ENCODE assay signal across 8 cellular contexts in genomic region chr13:24746618-24747247, GRCh38. TPM values are rescaled to one million over a fixed set of nuclear protein-coding genes. Genes with fewer than 3 reads are reported as not detected.
A peak's percentile ranks its signal among the peaks of the same experiment; 100 is the strongest.
DNase-seq lines count a peak whose midpoint lies in the region; ATAC-seq lines count a peak whose summit lies in the region.

No MANE protein-coding gene starts in this region.

- intact Hi-C loops in activated CD4-positive, alpha-beta T cell treated with anti-CD3 and anti-CD28 coated beads for 36 hours (cut with DNase I, micrococcal nuclease), result loop anchor here in 1 of 2 experiments (10.0 kb wide), 1 partner anchor 248 kb away; no protein-coding TSS in a partner anchor
- intact Hi-C loops in activated CD4-positive, alpha-beta memory T cell treated with anti-CD3 and anti-CD28 coated beads for 36 hours (cut with micrococcal nuclease), result loop anchor here (10.0 kb wide), 2 partner anchors 218 to 248 kb away; no protein-coding TSS in a partner anchor

- peaks cover 46% of the 10 kb centered on the region for H3K27me3 Mint-ChIP-seq in activated CD4-positive, alpha-beta T cell treated with anti-CD3 and anti-CD28 coated beads for 36 hours
- H3K27me3 Mint-ChIP-seq in activated CD4-positive, alpha-beta memory T cell treated with anti-CD3 and anti-CD28 coated beads for 36 hours, result peaks cover 46% of the 10 kb centered on the region
- H3K27me3 Mint-ChIP-seq in stimulated activated naive B cell treated with anti-CD40 and anti-IgM and Interleukin-4, amounts not matched to agents 10 μg/mL and 1 μg/mL and 100 μg/mL, for 72 hours, result peaks cover 50 to 82% of the 10 kb centered on the region in 2 donors

- H3K4me3 Mint-ChIP-seq in activated CD4-positive, alpha-beta T cell treated with anti-CD3 and anti-CD28 coated beads for 36 hours, result peak overlapping the region; percentile 57
- H3K4me3 Mint-ChIP-seq in activated CD4-positive, alpha-beta memory T cell treated with anti-CD3 and anti-CD28 coated beads for 36 hours, result peak overlapping the region; percentile 45
- peak overlapping the region; percentile 72 to 76 for H3K4me3 Mint-ChIP-seq in stimulated activated naive B cell treated with anti-CD40 and anti-IgM and Interleukin-4, amounts not matched to agents 10 μg/mL and 1 μg/mL and 100 μg/mL, for 72 hours

- H3K4me3 ChIP-seq in iPS-18a (ENCODE audit: low read length), result peak overlapping the region; percentile 61

- no peak overlapping the region for H3K9ac ChIP-seq in iPS-18a (ENCODE audit: low read length)

- no peaks in the 10 kb centered on the region for H3K36me3 Mint-ChIP-seq in activated CD4-positive, alpha-beta T cell treated with anti-CD3 and anti-CD28 coated beads for 36 hours (ENCODE audit: low read depth)
- H3K36me3 Mint-ChIP-seq in activated CD4-positive, alpha-beta memory T cell treated with anti-CD3 and anti-CD28 coated beads for 36 hours, result no peaks in the 10 kb centered on the region
- no peaks in the 10 kb centered on the region for H3K36me3 Mint-ChIP-seq in stimulated activated naive B cell treated with anti-CD40 and anti-IgM and Interleukin-4, amounts not matched to agents 10 μg/mL and 1 μg/mL and 100 μg/mL, for 72 hours

- H3K27ac ChIP-seq in iPS-18a (ENCODE audit: low read length), result no peak overlapping the region

- no peak overlapping the region for H3K27ac Mint-ChIP-seq in activated CD4-positive, alpha-beta T cell treated with anti-CD3 and anti-CD28 coated beads for 36 hours
- H3K27ac Mint-ChIP-seq in activated CD4-positive, alpha-beta memory T cell treated with anti-CD3 and anti-CD28 coated beads for 36 hours, result no peak overlapping the region
- peak overlapping the region; percentile 44 for H3K27ac Mint-ChIP-seq in stimulated activated naive B cell treated with anti-CD40 and anti-IgM and Interleukin-4, amounts not matched to agents 10 μg/mL and 1 μg/mL and 100 μg/mL, for 72 hours

- peaks cover 62% of the 10 kb centered on the region for H3K27me3 ChIP-seq in iPS-18a (ENCODE audit: control insufficient read depth, insufficient read depth, low read length)

- no peaks in the 10 kb centered on the region for H3K9me3 Mint-ChIP-seq in activated CD4-positive, alpha-beta T cell treated with anti-CD3 and anti-CD28 coated beads for 36 hours (ENCODE audit: low read depth)
- H3K9me3 Mint-ChIP-seq in activated CD4-positive, alpha-beta memory T cell treated with anti-CD3 and anti-CD28 coated beads for 36 hours, result no peaks in the 10 kb centered on the region
- no peaks in the 10 kb centered on the region for H3K9me3 Mint-ChIP-seq in stimulated activated naive B cell treated with anti-CD40 and anti-IgM and Interleukin-4, amounts not matched to agents 10 μg/mL and 1 μg/mL and 100 μg/mL, for 72 hours

- ATAC-seq in activated CD4-positive, alpha-beta T cell treated with anti-CD3 and anti-CD28 coated beads for 36 hours, result no peak
- ATAC-seq in stimulated activated naive B cell treated with anti-CD40 and anti-IgM and Interleukin-4, amounts not matched to agents 10 μg/mL and 1 μg/mL and 100 μg/mL, for 72 hours (replicated peaks), result peak in 1 of 2 donors; percentile 16
- ATAC-seq in HG02870 (IDR thresholded peaks at IDR 0.05; ENCODE audit: unreplicated experiment) (no peak), HG03175 (IDR thresholded peaks at IDR 0.05; ENCODE audit: unreplicated experiment) (no peak)

- CTCF ChIA-PET in activated CD4-positive, alpha-beta T cell treated with anti-CD3 and anti-CD28 coated beads for 36 hours (lab: Charles Lee), result interaction anchor here (0.8 kb wide), 1 partner anchor 172 kb away, joined by 3 read pairs; no protein-coding TSS in a partner anchor
- CTCF ChIA-PET in activated CD4-positive, alpha-beta memory T cell treated with anti-CD3 and anti-CD28 coated beads for 36 hours (lab: Charles Lee), result interaction anchor here (0.6 to 1.0 kb wide), 3 partner anchors 52 to 222 kb away, joined by 3 to 5 read pairs (median 3); no protein-coding TSS in a partner anchor

- peaks cover 9% of the 10 kb centered on the region for H3K4me1 Mint-ChIP-seq in activated CD4-positive, alpha-beta T cell treated with anti-CD3 and anti-CD28 coated beads for 36 hours
- H3K4me1 Mint-ChIP-seq in activated CD4-positive, alpha-beta memory T cell treated with anti-CD3 and anti-CD28 coated beads for 36 hours (ENCODE audit: low read depth), result peaks cover 15% of the 10 kb centered on the region
- H3K4me1 Mint-ChIP-seq in stimulated activated naive B cell treated with anti-CD40 and anti-IgM and Interleukin-4, amounts not matched to agents 10 μg/mL and 1 μg/mL and 100 μg/mL, for 72 hours, result peaks cover 6 to 19% of the 10 kb centered on the region in 2 donors

- no peaks in the 10 kb centered on the region for H3K9me3 ChIP-seq in iPS-18a (ENCODE audit: control insufficient read depth, low read depth, low read length)

- H3K4me1 ChIP-seq in iPS-18a (ENCODE audit: control insufficient read depth, low read depth, low read length), result peaks cover 3% of the 10 kb centered on the region

- POLR2A ChIA-PET in activated CD4-positive, alpha-beta T cell treated with anti-CD3 and anti-CD28 coated beads for 36 hours (lab: Charles Lee), result no interaction called here
- POLR2A ChIA-PET in activated CD4-positive, alpha-beta memory T cell treated with anti-CD3 and anti-CD28 coated beads for 36 hours (lab: Charles Lee), result interaction anchor here (0.6 kb wide), 1 partner anchor 176 kb away, joined by 3 read pairs; no protein-coding TSS in a partner anchor

- peak; percentile 40 for DNase-seq in activated CD4-positive, alpha-beta T cell treated with anti-CD3 and anti-CD28 coated beads for 36 hours
- no peak for DNase-seq in activated CD4-positive, alpha-beta T cell treated with anti-CD3 and anti-CD28 coated beads for 4 hours
- no peak for DNase-seq in activated CD4-positive, alpha-beta memory T cell treated with anti-CD3 and anti-CD28 coated beads for 36 hours
- DNase-seq in stimulated activated naive B cell treated with anti-CD40 and anti-IgM and Interleukin-4, amounts not matched to agents 10 μg/mL and 1 μg/mL and 100 μg/mL, for 72 hours, result no peak
- DNase-seq in hypothalamus (lab: John Stamatoyannopoulos, UW), result no peak

- no peaks in the 10 kb centered on the region for H3K36me3 ChIP-seq in iPS-18a (ENCODE audit: control insufficient read depth, low read depth, low read length)

RNA-seq across cellular contexts. Expression of gene RNF17, which starts 17.2 kb away (rescaled TPM):
- under 1 TPM; 0.43 to 0.47 TPM for total RNA-seq in activated CD4-positive, alpha-beta T cell treated with anti-CD3 and anti-CD28 coated beads for 36 hours
- total RNA-seq in activated CD4-positive, alpha-beta memory T cell treated with anti-CD3 and anti-CD28 coated beads for 36 hours, result not detected
